Comparison of ENCODE assay signal across 16 cellular contexts in genomic region chr12:46499901-46500300, GRCh38.
DNase-seq lines count a peak whose midpoint lies in the region; ATAC-seq lines count a peak whose summit lies in the region.
"Had no signal": no experiment of that assay in that cellular context is flagged by ENCODE, and none has a peak within 500 bp of the region (broad histone marks: within the 10 kb centered on the region; RNA-seq: fewer than 3 reads in every experiment).

No MANE protein-coding gene starts in this region.

- H3K79me1 ChIP-seq in mesenchymal stem cell (replicated peaks; ENCODE audit: low read length, poor library complexity, severe bottlenecking): peaks cover 1% of the 10 kb centered on the region

- no peaks in the 10 kb centered on the region for H3K36me3 ChIP-seq in mesenchymal stem cell (ENCODE audit: control insufficient read depth in 1 of 2, insufficient read depth in 2 of 2, low read depth in 1 of 2, low read length in 2 of 2)

- no CpG with 5 or more reads among the region's 2 CpGs for WGBS in mesenchymal stem cell

- H3K14ac ChIP-seq in mesenchymal stem cell (ENCODE audit: low read length in 2 of 2): no peak overlapping the region

- H2AFZ ChIP-seq in mesenchymal stem cell (ENCODE audit: low read depth, low read length): no peak overlapping the region
- H2AFZ ChIP-seq: hepatocyte had no signal

- no peak overlapping the region for H4K8ac ChIP-seq in mesenchymal stem cell (ENCODE audit: low read length)

- H3K9me3 ChIP-seq in mesenchymal stem cell (ENCODE audit: control insufficient read depth, low read length): peaks cover 29% of the 10 kb centered on the region

- no peak overlapping the region for H3K4ac ChIP-seq in mesenchymal stem cell (ENCODE audit: low read depth in 1 of 2, low read length in 2 of 2)

- no peak overlapping the region for H2BK5ac ChIP-seq in mesenchymal stem cell (ENCODE audit: low read depth, low read length, poor library complexity, severe bottlenecking)

- DNase-seq in mesenchymal stem cell: no peak
- no peak for DNase-seq in DMS153 (lab: John Stamatoyannopoulos, UW)
- DNase-seq in T-helper 2 cell: no peak
- no peak for DNase-seq in stimulated activated CD4-positive, alpha-beta T cell treated with anti-CD3 and anti-CD28 coated beads, Interleukin-4, amount 100 ng/mL, for 24 hours
- DNase-seq: activated naive CD8-positive, alpha-beta T cell treated with anti-CD3 and anti-CD28 coated beads for 36 hours; effector CD4-positive, alpha-beta T cell; NCI-H187 treated with DMSO at 0.1 percent for 48 hours; NCI-H526; stimulated activated naive CD4-positive, alpha-beta T cell treated with Interleukin-2 at 50 U/mL for 16 hours; T-cell had no signal

- no peak overlapping the region for H3K27ac ChIP-seq in mesenchymal stem cell (ENCODE audit: low read length, poor library complexity, severe bottlenecking)
- H3K27ac ChIP-seq: hepatocyte, skin epidermis had no signal

- no peak overlapping the region for H2AK5ac ChIP-seq in mesenchymal stem cell (ENCODE audit: low read length, severe bottlenecking)

- H3K4me1 ChIP-seq in mesenchymal stem cell (ENCODE audit: control insufficient read depth, insufficient read depth, low read depth, low read length): peaks cover 5% of the 10 kb centered on the region

- no peak overlapping the region for H3K4me3 ChIP-seq in mesenchymal stem cell (ENCODE audit: insufficient read depth in 1 of 2, low read depth in 1 of 2, low read length in 2 of 2)
- H3K4me3 ChIP-seq: hepatocyte, skin epidermis had no signal

- H3K4me2 ChIP-seq in mesenchymal stem cell (ENCODE audit: low read length, poor library complexity, severe bottlenecking): no peak overlapping the region
- H3K4me2 ChIP-seq: hepatocyte had no signal

- peak; percentile 86 for ATAC-seq in GM18502 (IDR thresholded peaks at IDR 0.05; ENCODE audit: poor library complexity, unreplicated experiment)
- peak; percentile 88 for ATAC-seq in GM19452 (IDR thresholded peaks at IDR 0.05; ENCODE audit: unreplicated experiment)
- ATAC-seq in HG02759 (IDR thresholded peaks at IDR 0.05; ENCODE audit: unreplicated experiment): peak; percentile 80
- peak; percentile 99 for ATAC-seq in HG03354 (IDR thresholded peaks at IDR 0.05; ENCODE audit: poor library complexity, severe bottlenecking, unreplicated experiment)
- ATAC-seq: T-cell had no signal

- no peak overlapping the region for H3K23ac ChIP-seq in mesenchymal stem cell (ENCODE audit: low read length in 2 of 2)

- no peak overlapping the region for H2BK12ac ChIP-seq in mesenchymal stem cell (ENCODE audit: low read length in 2 of 2)

- H3K9ac ChIP-seq in mesenchymal stem cell (ENCODE audit: low read length): no peak overlapping the region

- H3K18ac ChIP-seq in mesenchymal stem cell (ENCODE audit: low read depth in 1 of 2, low read length in 2 of 2): no peak overlapping the region

- no peaks in the 10 kb centered on the region for H3K27me3 ChIP-seq in mesenchymal stem cell (ENCODE audit: control insufficient read depth in 1 of 2, insufficient read depth in 1 of 2, low read length in 2 of 2)
- H3K27me3 ChIP-seq: hepatocyte had no signal

- H4K91ac ChIP-seq in mesenchymal stem cell (ENCODE audit: low read length): no peak overlapping the region

- no peak overlapping the region for H2BK120ac ChIP-seq in mesenchymal stem cell (ENCODE audit: low read depth, low read length)

- H2BK15ac ChIP-seq in mesenchymal stem cell (ENCODE audit: low read depth, poor library complexity, severe bottlenecking): no peak overlapping the region
